Comparison of ENCODE assay signal across 8 cellular contexts in the genomic region with DNA sequence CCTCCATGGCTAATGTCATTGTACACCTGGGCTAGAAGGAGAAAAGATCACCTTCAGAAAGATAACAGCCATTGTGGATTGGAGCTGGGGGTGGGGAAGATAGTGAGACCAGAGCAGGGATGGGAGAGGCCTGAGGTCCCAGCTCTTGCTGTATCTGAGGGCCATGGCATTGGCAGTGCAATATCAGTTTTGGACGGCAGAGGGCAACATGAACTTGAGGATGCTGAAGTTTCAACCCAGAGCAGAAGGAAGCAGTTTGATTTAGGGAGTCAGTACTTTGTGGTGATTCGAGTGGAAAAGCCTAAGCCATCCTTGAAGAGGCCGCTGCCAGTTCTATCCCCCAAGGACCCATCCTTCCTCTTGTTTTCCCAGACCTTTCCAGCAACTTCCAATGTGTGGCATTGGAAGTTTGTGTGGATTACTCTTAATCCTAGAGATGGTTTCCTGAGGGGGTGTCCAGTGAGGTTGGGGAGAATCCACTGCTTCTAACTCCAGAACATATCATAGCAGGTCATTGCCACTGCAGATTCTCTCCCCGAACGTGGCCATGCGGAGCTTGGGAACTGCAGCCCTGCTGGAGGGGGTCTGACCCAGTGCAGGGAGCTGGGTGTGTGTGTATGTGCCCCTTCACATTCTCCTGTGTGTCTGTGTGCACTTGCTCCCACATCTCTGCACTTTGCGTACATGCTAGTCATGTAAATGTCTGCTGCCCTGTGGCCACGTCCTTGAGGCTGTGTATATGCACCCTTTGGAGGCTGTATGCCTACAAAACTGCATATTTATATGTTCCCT. TPM values are rescaled to one million over a fixed set of nuclear protein-coding genes. Genes with fewer than 3 reads are reported as not detected.
DNase-seq lines count a peak whose midpoint lies in the region; ATAC-seq and TF ChIP-seq lines count a peak whose summit lies in the region.

No MANE protein-coding gene starts in this region.

- H3K4me1 ChIP-seq in adrenal gland (replicated peaks in 1 of 2): no peaks in the 10 kb centered on the region
- peaks cover 47% of the 10 kb centered on the region for H3K4me1 ChIP-seq in left ventricle myocardium inferior

- in situ Hi-C loops in GM13976 (cut with MboI; ENCODE audit: low sequenced_read_pairs, unreplicated experiment): loop anchor here (10.0 kb wide), 1 partner anchor 124 kb away; no protein-coding TSS in a partner anchor

- no peak overlapping the region for H3K4me3 ChIP-seq in adrenal gland
- H3K4me3 ChIP-seq in left ventricle myocardium inferior: peak overlapping the region; percentile 51

- H3K36me3 ChIP-seq in adrenal gland (replicated peaks in 1 of 2) (no peaks in the 10 kb centered on the region), left ventricle myocardium inferior (no peaks in the 10 kb centered on the region)

- no peak overlapping the region for H3K27ac ChIP-seq in adrenal gland
- peak overlapping the region; percentile 93 for H3K27ac ChIP-seq in left ventricle myocardium inferior (replicated peaks)

- no peak for ATAC-seq in GM18907 (IDR thresholded peaks at IDR 0.05; ENCODE audit: unreplicated experiment)

- TF ChIP-seq CTCF in GM13976 (IDR thresholded peaks at IDR 0.05; ENCODE audit: borderline replicate concordance, control extremely low read depth, extremely low read depth, insufficient read depth, missing control alignments) (peak; percentile 94), adrenal gland (IDR thresholded peaks at IDR 0.05) (peak; percentile 80 to 97 (median 94)), left ventricle myocardium inferior (IDR thresholded peaks at IDR 0.05; ENCODE audit: borderline replicate concordance) (peak; percentile 96)

- WGBS in adrenal gland, 4 donors: 32 to 53% (median 36%) methylated on average over 7 to 8 of the region's 8 CpGs

- DNase-seq in 8988T (peak; percentile 57), GM13976 (ENCODE audit: low spot score) (peak; percentile 83), NCI-H1417 (lab: John Stamatoyannopoulos, UW) (peak; percentile 64 to 96 (median 88)), T follicular helper cell (ENCODE audit: low read depth) (peak; percentile 56), adrenal gland (peak; percentile 73 to 95 (median 86)), left ventricle myocardium inferior (peak; percentile 84), renal cortical epithelial cell (ENCODE audit: low read depth) (peak; percentile 77)

- H3K27me3 ChIP-seq in adrenal gland: no peaks in the 10 kb centered on the region
- no peaks in the 10 kb centered on the region for H3K27me3 ChIP-seq in left ventricle myocardium inferior (ENCODE audit: low read depth)

- intact Hi-C loops in adrenal gland (cut with DNase I): loop anchor here (2.0 to 10.0 kb wide), 3 partner anchors 58 to 188 kb away; no protein-coding TSS in a partner anchor
- intact Hi-C loops in left ventricle myocardium inferior (cut with micrococcal nuclease): loop anchor here (1.0 to 10.0 kb wide), 2 partner anchors 58 to 114 kb away; no protein-coding TSS in a partner anchor

- no peak for TF ChIP-seq POLR2A in adrenal gland (IDR thresholded peaks at IDR 0.05)

- no peaks in the 10 kb centered on the region for H3K9me3 ChIP-seq in adrenal gland (replicated peaks in 1 of 3)
- H3K9me3 ChIP-seq in left ventricle myocardium inferior (replicated peaks): no peaks in the 10 kb centered on the region

RNA-seq across cellular contexts. Expression of gene SLC26A9, which starts 24.1 kb away (rescaled TPM):
- total RNA-seq in adrenal gland (under 1 TPM in 1 of 8 donors, not detected in 7; 0.04 TPM), left ventricle myocardium inferior (35.2 TPM), renal cortical epithelial cell (0.05 TPM in 1 of 2 replicates, not detected in the other)
- under 1 TPM in 1 of 3 donors, not detected in 2; 0.03 TPM for polyA plus RNA-seq in adrenal gland

Comparison
In these comparisons a context has a peak if more than half of its experiments do, and no peak if none do; other contexts are left out.
1. RNA of gene SLC26A9, which starts 24.1 kb away (total RNA-seq): 35.2 TPM in left ventricle myocardium inferior (single experiment); 0.05 TPM in renal cortical epithelial cell and 0.04 TPM in adrenal gland; every median in the first group is over 10 times any median in the second.
2. Peak in every context shown above with its lines, with median percentiles within 50 percentile points of each other: DNase-seq and CTCF ChIP-seq.